9 cellular contexts compared by ENCODE assay signal in genomic region chr6:112956696-112957525, GRCh38.
DNase-seq lines count a peak whose midpoint lies in the region; ATAC-seq and TF ChIP-seq lines count a peak whose summit lies in the region.
"Had no signal": no experiment of that assay in that cellular context is flagged by ENCODE, and none has a peak within 500 bp of the region (broad histone marks: within the 10 kb centered on the region; RNA-seq: fewer than 3 reads in every experiment).

No MANE protein-coding gene starts in this region.

- H3K27ac ChIP-seq in left ventricle myocardium inferior (replicated peaks) (no peak overlapping the region), Peyer's patch (no peak overlapping the region), substantia nigra (ENCODE audit: low read depth, low read length, poor library complexity, severe bottlenecking) (no peak overlapping the region)

- DNase-seq in Right ventricle myocardium superior = no peak
- no peak for DNase-seq in left ventricle myocardium inferior
- DNase-seq in kidney epithelial cell (ENCODE audit: low read depth) = peak; percentile 43
- DNase-seq in NCI-H1092 (lab: John Stamatoyannopoulos, UW) = no peak
- no peak for DNase-seq in Peyer's patch
- no peak for DNase-seq in substantia nigra (lab: John Stamatoyannopoulos, UW)
- DNase-seq in NCI-H748 (lab: John Stamatoyannopoulos, UW; ENCODE audit: unreplicated experiment) = no peak
- DNase-seq: NCI-H345 had no signal

- no peak for TF ChIP-seq CTCF in left ventricle myocardium inferior (IDR thresholded peaks at IDR 0.05; ENCODE audit: borderline replicate concordance)
- TF ChIP-seq CTCF in brain (conservative IDR thresholded peaks at IDR 0.05) = no peak
- no peak for TF ChIP-seq CTCF in kidney epithelial cell (IDR thresholded peaks at IDR 0.05; ENCODE audit: insufficient read depth, low read length, poor library complexity, severe bottlenecking)
- TF ChIP-seq CTCF in Peyer's patch (IDR thresholded peaks at IDR 0.05) = no peak

- peaks cover 8% of the 10 kb centered on the region for H3K36me3 Mint-ChIP-seq in brain

- H3K27me3 ChIP-seq in left ventricle myocardium inferior (ENCODE audit: low read depth) = no peaks in the 10 kb centered on the region
- H3K27me3 ChIP-seq in kidney epithelial cell (ENCODE audit: control insufficient read depth, insufficient read depth, low read length) = no peaks in the 10 kb centered on the region
- H3K27me3 ChIP-seq in Peyer's patch = no peaks in the 10 kb centered on the region

- no peak overlapping the region for H3K4me3 Mint-ChIP-seq in brain

- peaks cover 2% of the 10 kb centered on the region for H3K27me3 Mint-ChIP-seq in brain

- H3K4me1 Mint-ChIP-seq in brain = peaks cover 15% of the 10 kb centered on the region

- H3K4me3 ChIP-seq in left ventricle myocardium inferior (no peak overlapping the region), kidney epithelial cell (ENCODE audit: low read depth, low read length) (no peak overlapping the region), Peyer's patch (no peak overlapping the region)

- peak; percentile 96 for ATAC-seq in Right ventricle myocardium superior (ENCODE audit: poor library complexity)

- peaks cover 6% of the 10 kb centered on the region for H3K9me3 ChIP-seq in left ventricle myocardium inferior (replicated peaks)
- no peaks in the 10 kb centered on the region for H3K9me3 ChIP-seq in Peyer's patch

- peak overlapping the region in 3 of 5 experiments; percentile 38 to 82 (median 48) for H3K27ac Mint-ChIP-seq in brain

- intact Hi-C loops in Right ventricle myocardium superior (cut with DNase I) = no loop called here
- intact Hi-C loops in left ventricle myocardium inferior (cut with micrococcal nuclease) = no loop called here

- peaks cover 13 to 29% (median 22%) of the 10 kb centered on the region in 5 experiments for H3K9me3 Mint-ChIP-seq in brain

- peaks cover 12% of the 10 kb centered on the region for H3K4me1 ChIP-seq in left ventricle myocardium inferior
- no peaks in the 10 kb centered on the region for H3K4me1 ChIP-seq in Peyer's patch

- no peak for TF ChIP-seq POLR2A in Peyer's patch (IDR thresholded peaks at IDR 0.05)

- H3K36me3 ChIP-seq in left ventricle myocardium inferior (no peaks in the 10 kb centered on the region), kidney epithelial cell (ENCODE audit: control insufficient read depth, insufficient read depth, low read length) (no peaks in the 10 kb centered on the region), Peyer's patch (no peaks in the 10 kb centered on the region)
